In genomic region chr6:109055771-109056235, GRCh38 we compare ENCODE assay signal across 22 cellular contexts. TPM values are rescaled to one million over a fixed set of nuclear protein-coding genes. Genes with fewer than 3 reads are reported as not detected.
DNase-seq lines count a peak whose midpoint lies in the region; ATAC-seq and TF ChIP-seq lines count a peak whose summit lies in the region.
"Had no signal": no experiment of that assay in that cellular context is flagged by ENCODE, and none has a peak within 500 bp of the region (broad histone marks: within the 10 kb centered on the region; RNA-seq: fewer than 3 reads in every experiment).

No MANE protein-coding gene starts in this region.

- peaks cover 0 to 7% of the 10 kb centered on the region in 2 donors for H3K4me1 ChIP-seq in breast epithelium
- H3K4me1 ChIP-seq in ascending aorta: peaks cover 2 to 26% of the 10 kb centered on the region in 2 donors
- H3K4me1 ChIP-seq in gastroesophageal sphincter: peaks cover 18 to 91% (median 33%) of the 10 kb centered on the region in 3 donors

- DNase-seq in MCF 10A (ENCODE audit: unreplicated experiment) (peak; percentile 79), breast epithelium (ENCODE audit: low spot score in 2 of 2) (no peak), ascending aorta (ENCODE audit: low spot score in 2 of 2) (no peak), retina (no peak), LoVo (ENCODE audit: low spot score) (no peak)
- DNase-seq: activated CD4-positive, alpha-beta T cell treated with anti-CD3 and anti-CD28 coated beads, Interleukin-2, amount 10 ng/mL, durations not matched to agents 7 days and 5 days; activated T-cell treated with anti-CD3 and anti-CD28 coated beads for 4 hours; CD4-positive, CD25-positive, alpha-beta regulatory T cell; head of caudate nucleus; NCI-H1417 treated with DMSO at 0.1 percent for 48 hours; NCI-H446; right lobe of liver; stimulated activated CD4-positive, alpha-beta T cell treated with anti-CD3 and anti-CD28 coated beads, Interleukin-2, amount 100 ng/mL, for 48 hours; transverse colon had no signal

- peak overlapping the region; percentile 85 for H3K27ac Mint-ChIP-seq in MCF 10A (ENCODE audit: low read depth, unreplicated experiment)
- H3K27ac Mint-ChIP-seq: activated CD4-positive, alpha-beta T cell treated with anti-CD3 and anti-CD28 coated beads, Interleukin-2, amount 10 ng/mL, durations not matched to agents 7 days and 5 days; activated naive CD8-positive, alpha-beta T cell had no signal

- peaks cover 59% of the 10 kb centered on the region for H3K4me1 Mint-ChIP-seq in MCF 10A (ENCODE audit: insufficient read depth, unreplicated experiment)

- CTCF ChIA-PET in MCF 10A (lab: Yijun Ruan, JAX): interaction anchor here (0.6 to 2.9 kb wide), 3 partner anchors 17 to 328 kb away, joined by 4 to 13 read pairs (median 5); no protein-coding TSS in a partner anchor

- H3K27me3 Mint-ChIP-seq in MCF 10A (ENCODE audit: insufficient read depth, unreplicated experiment): no peaks in the 10 kb centered on the region
- H3K27me3 Mint-ChIP-seq: activated CD4-positive, alpha-beta T cell treated with anti-CD3 and anti-CD28 coated beads, Interleukin-2, amount 10 ng/mL, durations not matched to agents 7 days and 5 days; activated naive CD8-positive, alpha-beta T cell; CD4-positive, CD25-positive, alpha-beta regulatory T cell; memory B cell had no signal

- POLR2A ChIA-PET in MCF 10A (lab: Yijun Ruan, JAX): interaction anchor here (0.6 to 16.5 kb wide), 9 partner anchors 13 to 1242 kb away, joined by 3 to 556 read pairs (median 3); partner anchors contain the start of genes CEP57L1, FOXO3 and SESN1

- no peak for TF ChIP-seq EP300 in gastroesophageal sphincter (IDR thresholded peaks at IDR 0.05)

- TF ChIP-seq CTCF in MCF 10A (IDR thresholded peaks at IDR 0.05; ENCODE audit: unreplicated experiment) (no peak), breast epithelium (IDR thresholded peaks at IDR 0.05) (no peak), ascending aorta (IDR thresholded peaks at IDR 0.05) (no peak), gastroesophageal sphincter (IDR thresholded peaks at IDR 0.05) (no peak)

- H3K27ac ChIP-seq in breast epithelium (no peak overlapping the region), ascending aorta (peak overlapping the region; percentile 42 to 52), gastroesophageal sphincter (peak overlapping the region in 3 of 4 donors; percentile 9 to 33 (median 30))
- H3K27ac ChIP-seq: right lobe of liver, SK-N-MC, transverse colon had no signal

- H3K36me3 Mint-ChIP-seq in MCF 10A (ENCODE audit: insufficient read depth, unreplicated experiment): no peaks in the 10 kb centered on the region
- H3K36me3 Mint-ChIP-seq: activated naive CD8-positive, alpha-beta T cell; CD4-positive, CD25-positive, alpha-beta regulatory T cell; memory B cell had no signal

- H3K36me3 ChIP-seq in breast epithelium (no peaks in the 10 kb centered on the region), ascending aorta (no peaks in the 10 kb centered on the region), gastroesophageal sphincter (no peaks in the 10 kb centered on the region)
- H3K36me3 ChIP-seq: right lobe of liver, transverse colon had no signal

- no peaks in the 10 kb centered on the region for H3K9me3 ChIP-seq in breast epithelium
- H3K9me3 ChIP-seq in ascending aorta: no peaks in the 10 kb centered on the region
- H3K9me3 ChIP-seq in gastroesophageal sphincter: no peaks in the 10 kb centered on the region
- H3K9me3 ChIP-seq: right lobe of liver, transverse colon had no signal

- TF ChIP-seq POLR2A in breast epithelium (IDR thresholded peaks at IDR 0.05) (no peak), gastroesophageal sphincter (IDR thresholded peaks at IDR 0.05) (no peak)

- BruUV-seq in MCF 10A (replicated peaks; lab: Mats Ljungman, UMichigan): no TSS peak

- intact Hi-C loops in MCF 10A (cut with micrococcal nuclease): no loop called here
- intact Hi-C loops in breast epithelium (cut with DNase I; ENCODE audit: low total_unique reads): no loop called here
- intact Hi-C loops in ascending aorta (cut with DNase I): loop anchor here (5.0 kb wide), 1 partner anchor 49 kb away; no protein-coding TSS in a partner anchor

- H3K27me3 ChIP-seq in breast epithelium (no peaks in the 10 kb centered on the region), ascending aorta (no peaks in the 10 kb centered on the region), gastroesophageal sphincter (no peaks in the 10 kb centered on the region)
- H3K27me3 ChIP-seq: right lobe of liver, transverse colon had no signal

- peak overlapping the region; percentile 25 for H3K4me3 Mint-ChIP-seq in MCF 10A (ENCODE audit: unreplicated experiment)
- H3K4me3 Mint-ChIP-seq: activated CD4-positive, alpha-beta T cell treated with anti-CD3 and anti-CD28 coated beads, Interleukin-2, amount 10 ng/mL, durations not matched to agents 7 days and 5 days; activated naive CD8-positive, alpha-beta T cell; memory B cell had no signal

- 81 to 95% methylated on average over 1 of the region's 1 CpG for WGBS in gastroesophageal sphincter (ENCODE audit: low coverage in 1 of 2), 2 donors

- H3K9me3 Mint-ChIP-seq in MCF 10A (ENCODE audit: unreplicated experiment): no peaks in the 10 kb centered on the region
- H3K9me3 Mint-ChIP-seq: activated CD4-positive, alpha-beta T cell treated with anti-CD3 and anti-CD28 coated beads, Interleukin-2, amount 10 ng/mL, durations not matched to agents 7 days and 5 days; memory B cell had no signal

- H3K4me3 ChIP-seq in breast epithelium (no peak overlapping the region), ascending aorta (no peak overlapping the region), gastroesophageal sphincter (no peak overlapping the region)
- H3K4me3 ChIP-seq: GM12878, right lobe of liver, SK-N-MC, transverse colon had no signal

- peak; percentile 58 for ATAC-seq in gastroesophageal sphincter
- ATAC-seq in HG03520 (IDR thresholded peaks at IDR 0.05; ENCODE audit: unreplicated experiment): no peak
- ATAC-seq in HG03457 (IDR thresholded peaks at IDR 0.05; ENCODE audit: unreplicated experiment): no peak
- ATAC-seq: GM12878, HCT116, right lobe of liver had no signal

RNA-seq across cellular contexts. Expression of gene SESN1, which starts 38.8 kb away (rescaled TPM):
- total RNA-seq in MCF 10A (2022): 16.7 and 23.0 TPM in 2 replicates
- 100 to 1,000 TPM in 2 of 3 donors, 10 to 100 TPM in 1; 70.8 to 141 (median 108) TPM for total RNA-seq in breast epithelium
- 49.0 TPM for total RNA-seq in ascending aorta
- total RNA-seq in gastroesophageal sphincter: 10 to 100 TPM; 50.8 to 80.5 (median 78.0) TPM

RNA-seq across cellular contexts. Expression of gene CEP57L1, which starts 39.5 kb away (rescaled TPM):
- 16.7 and 18.9 TPM in 2 replicates for total RNA-seq in MCF 10A (2022)
- 10 to 100 TPM; 14.1 to 23.7 (median 19.8) TPM for total RNA-seq in breast epithelium
- 1.1 TPM for total RNA-seq in ascending aorta
- total RNA-seq in gastroesophageal sphincter: 10 to 100 TPM; 11.0 to 30.0 (median 16.3) TPM

Comparison
In these comparisons a context has a peak if more than half of its experiments do, and no peak if none do; other contexts are left out.
1. H3K27ac ChIP-seq: peak in ascending aorta (2 of 2) and gastroesophageal sphincter (3 of 4); none in breast epithelium (0 of 2).